In genomic region chr15:95450413-95450812, GRCh38 we compare ENCODE assay signal across 30 cellular contexts.
"Had no signal": no experiment of that assay in that cellular context is flagged by ENCODE, and none has a peak within 500 bp of the region (broad histone marks: within the 10 kb centered on the region; RNA-seq: fewer than 3 reads in every experiment).

No MANE protein-coding gene starts in this region.

- H3K4me3 Mint-ChIP-seq: activated CD4-positive, alpha-beta T cell treated with anti-CD3 and anti-CD28 coated beads for 36 hours; activated CD4-positive, alpha-beta T cell treated with anti-CD3 and anti-CD28 coated beads, Interleukin-2, amount 10 ng/mL, durations not matched to agents 7 days and 5 days; activated CD8-positive, alpha-beta T cell treated with anti-CD3 and anti-CD28 coated beads, Interleukin-2, amount 10 ng/mL, durations not matched to agents 7 days and 5 days; activated naive CD4-positive, alpha-beta T cell treated with anti-CD3 and anti-CD28 coated beads, Interleukin-2, amount 10 ng/mL, durations not matched to agents 7 days and 5 days; activated naive CD8-positive, alpha-beta T cell; activated naive CD8-positive, alpha-beta T cell treated with anti-CD3 and anti-CD28 coated beads, Interleukin-2, amount 50 U/mL, for 24 hours; activated T-cell treated with anti-CD3 and anti-CD28 coated beads, Interleukin-2, amount 50 U/mL, for 4 hours; central memory CD8-positive, alpha-beta T cell; T-helper 1 cell treated with Interleukin-12 subunit alpha and Interleukin-12 subunit beta and Interleukin-4 antibody, amounts not matched to agents 30 μg/mL and 1 μg/mL, for 36 hours; T-helper 2 cell treated with Interferon-gamma antibody and Interleukin-4, amounts not matched to agents 5 μg/mL and 100 μg/mL, for 36 hours had no signal

- DNase-seq: activated CD4-positive, alpha-beta T cell treated with anti-CD3 and anti-CD28 coated beads for 36 hours; activated CD4-positive, alpha-beta T cell treated with anti-CD3 and anti-CD28 coated beads, Interleukin-2, amount 10 ng/mL, durations not matched to agents 7 days and 5 days; activated CD4-positive, alpha-beta T cell treated with anti-CD3 and anti-CD28 coated beads, Interleukin-2, amount 50 U/mL, for 48 hours; activated CD8-positive, alpha-beta T cell treated with anti-CD3 and anti-CD28 coated beads, Interleukin-2, amount 10 ng/mL, durations not matched to agents 7 days and 5 days; activated effector memory CD4-positive, alpha-beta T cell treated with Interleukin-2 at 50 U/mL for 16 hours; activated naive CD4-positive, alpha-beta T cell treated with anti-CD3 and anti-CD28 coated beads, Interleukin-2, amount 10 ng/mL, durations not matched to agents 7 days and 5 days; activated naive CD8-positive, alpha-beta T cell treated with anti-CD3 and anti-CD28 coated beads, Interleukin-2, amount 50 U/mL, for 24 hours; activated T-cell treated with anti-CD3 and anti-CD28 coated beads, Interleukin-2, amount 50 U/mL, for 4 hours; amniotic stem cell; aorta; brain microvascular endothelial cell; MG63; NCI-H1048; NCI-H1105 treated with DMSO at 0.1 percent for 48 hours; NCI-H1436; NCI-H1694; NCI-H2081 treated with DMSO at 0.1 percent for 48 hours; NCI-H345; NCI-H524 treated with DMSO at 0.1 percent for 48 hours; RPMI8226; SHP77 treated with DMSO at 0.1 percent for 48 hours; SK-N-SH had no signal

- H3K27ac ChIP-seq: brain microvascular endothelial cell, cardiac muscle cell, SJSA1 had no signal

- H3K27me3 ChIP-seq: brain microvascular endothelial cell, cardiac muscle cell, MG63, SJSA1 had no signal

- H3K9ac ChIP-seq: SK-N-SH had no signal

- H3K9me3 ChIP-seq: MG63, SJSA1, SK-N-SH had no signal

- H3K27me3 Mint-ChIP-seq: activated CD4-positive, alpha-beta T cell treated with anti-CD3 and anti-CD28 coated beads for 36 hours; central memory CD8-positive, alpha-beta T cell had no signal

- H3K4me2 ChIP-seq: SK-N-SH had no signal

- H3K4me1 ChIP-seq: SJSA1 had no signal

- H3K9me3 Mint-ChIP-seq: activated T-cell treated with anti-CD3 and anti-CD28 coated beads, Interleukin-2, amount 50 U/mL, for 4 hours had no signal

- FAIRE-seq: TTC549 had no signal

- H3K4me3 ChIP-seq: cardiac muscle cell, MG63, SJSA1 had no signal

- ATAC-seq: activated CD4-positive, alpha-beta T cell treated with anti-CD3 and anti-CD28 coated beads for 36 hours; activated CD8-positive, alpha-beta T cell treated with anti-CD3 and anti-CD28 coated beads, Interleukin-2, amount 10 ng/mL, durations not matched to agents 7 days and 5 days; activated naive CD8-positive, alpha-beta T cell treated with anti-CD3 and anti-CD28 coated beads, Interleukin-2, amount 50 U/mL, for 24 hours; activated T-cell treated with anti-CD3 and anti-CD28 coated beads, Interleukin-2, amount 50 U/mL, for 4 hours; Panc1 had no signal

- H3K36me3 ChIP-seq: brain microvascular endothelial cell, cardiac muscle cell, MG63, SJSA1 had no signal

- H3K27ac Mint-ChIP-seq: activated CD4-positive, alpha-beta T cell treated with anti-CD3 and anti-CD28 coated beads for 36 hours; activated CD4-positive, alpha-beta T cell treated with anti-CD3 and anti-CD28 coated beads, Interleukin-2, amount 10 ng/mL, durations not matched to agents 7 days and 5 days; activated CD8-positive, alpha-beta T cell treated with anti-CD3 and anti-CD28 coated beads, Interleukin-2, amount 10 ng/mL, durations not matched to agents 7 days and 5 days; activated naive CD4-positive, alpha-beta T cell treated with anti-CD3 and anti-CD28 coated beads, Interleukin-2, amount 10 ng/mL, durations not matched to agents 7 days and 5 days; activated naive CD8-positive, alpha-beta T cell; activated naive CD8-positive, alpha-beta T cell treated with anti-CD3 and anti-CD28 coated beads, Interleukin-2, amount 50 U/mL, for 24 hours; T-helper 1 cell treated with Interleukin-12 subunit alpha and Interleukin-12 subunit beta and Interleukin-4 antibody, amounts not matched to agents 30 μg/mL and 1 μg/mL, for 36 hours; T-helper 2 cell treated with Interferon-gamma antibody and Interleukin-4, amounts not matched to agents 5 μg/mL and 100 μg/mL, for 36 hours had no signal
